13 cellular contexts compared by ENCODE assay signal in genomic region chr6:28541996-28542395, GRCh38. TPM values are rescaled to one million over a fixed set of nuclear protein-coding genes. Genes with fewer than 3 reads are reported as not detected.
DNase-seq lines count a peak whose midpoint lies in the region; ATAC-seq and TF ChIP-seq lines count a peak whose summit lies in the region.
"Had no signal": no experiment of that assay in that cellular context is flagged by ENCODE, and none has a peak within 500 bp of the region (broad histone marks: within the 10 kb centered on the region; RNA-seq: fewer than 3 reads in every experiment).

No MANE protein-coding gene starts in this region.

- DNase-seq in activated naive CD4-positive, alpha-beta T cell (lab: John Stamatoyannopoulos, UW) = no peak
- no peak for DNase-seq in type B pancreatic cell (ENCODE audit: extremely low spot score, unreplicated experiment)
- no peak for DNase-seq in DMS153 (lab: John Stamatoyannopoulos, UW)
- no peak for DNase-seq in stimulated activated CD4-positive, alpha-beta T cell treated with anti-CD3 and anti-CD28 coated beads, Interleukin-12 subunit alpha, Interleukin-12 subunit beta, amount 100 ng/mL, for 4 hours
- DNase-seq: AML-193 had no signal

- no peak for TF ChIP-seq CTCF in type B pancreatic cell (conservative IDR thresholded peaks at IDR 0.05)

- H3K9ac ChIP-seq in iPS-20b (ENCODE audit: low read depth, low read length) = peak overlapping the region; percentile 84; the same call in 1 of the 2 replicates

- no peaks in the 10 kb centered on the region for H3K4me1 ChIP-seq in iPS-20b (ENCODE audit: insufficient read depth, low read length)
- H3K4me1 ChIP-seq: SJCRH30 had no signal

- H3K27ac Mint-ChIP-seq in activated naive CD4-positive, alpha-beta T cell treated with anti-CD3 and anti-CD28 coated beads, Interleukin-2, amount 50 U/mL, for 24 hours = peak overlapping the region; percentile 82
- peak overlapping the region; percentile 88 for H3K27ac Mint-ChIP-seq in activated T-helper 17 cell treated with anti-CD3 and anti-CD28 coated beads, Interleukin-2, amount 50 U/mL, for 72 hours
- H3K27ac Mint-ChIP-seq in type B pancreatic cell = peak overlapping the region; percentile 93

- peaks cover 24% of the 10 kb centered on the region for H3K27me3 Mint-ChIP-seq in activated naive CD4-positive, alpha-beta T cell treated with anti-CD3 and anti-CD28 coated beads, Interleukin-2, amount 50 U/mL, for 24 hours
- peaks cover 19% of the 10 kb centered on the region for H3K27me3 Mint-ChIP-seq in activated T-helper 17 cell treated with anti-CD3 and anti-CD28 coated beads, Interleukin-2, amount 50 U/mL, for 72 hours
- H3K27me3 Mint-ChIP-seq in type B pancreatic cell = peaks cover 15% of the 10 kb centered on the region

- peak overlapping the region; percentile 83 for H3K4me3 Mint-ChIP-seq in activated naive CD4-positive, alpha-beta T cell treated with anti-CD3 and anti-CD28 coated beads, Interleukin-2, amount 50 U/mL, for 24 hours
- peak overlapping the region; percentile 82 for H3K4me3 Mint-ChIP-seq in activated T-helper 17 cell treated with anti-CD3 and anti-CD28 coated beads, Interleukin-2, amount 50 U/mL, for 72 hours
- peak overlapping the region; percentile 90 for H3K4me3 Mint-ChIP-seq in type B pancreatic cell

- no peaks in the 10 kb centered on the region for H3K36me3 ChIP-seq in iPS-20b (ENCODE audit: insufficient read depth, low read depth, low read length)
- H3K36me3 ChIP-seq: SJCRH30 had no signal

- H3K27ac ChIP-seq in iPS-20b (ENCODE audit: low read length) = peak overlapping the region; percentile 72
- H3K27ac ChIP-seq: SJCRH30 had no signal

- H3K9me3 Mint-ChIP-seq in activated naive CD4-positive, alpha-beta T cell treated with anti-CD3 and anti-CD28 coated beads, Interleukin-2, amount 50 U/mL, for 24 hours = peaks cover 11% of the 10 kb centered on the region
- H3K9me3 Mint-ChIP-seq in activated T-helper 17 cell treated with anti-CD3 and anti-CD28 coated beads, Interleukin-2, amount 50 U/mL, for 72 hours = no peaks in the 10 kb centered on the region
- H3K9me3 Mint-ChIP-seq in type B pancreatic cell = no peaks in the 10 kb centered on the region

- peaks cover 5% of the 10 kb centered on the region for H3K36me3 Mint-ChIP-seq in activated naive CD4-positive, alpha-beta T cell treated with anti-CD3 and anti-CD28 coated beads, Interleukin-2, amount 50 U/mL, for 24 hours
- peaks cover 10% of the 10 kb centered on the region for H3K36me3 Mint-ChIP-seq in activated T-helper 17 cell treated with anti-CD3 and anti-CD28 coated beads, Interleukin-2, amount 50 U/mL, for 72 hours (ENCODE audit: low read depth)
- H3K36me3 Mint-ChIP-seq in type B pancreatic cell = no peaks in the 10 kb centered on the region

- H3K4me3 ChIP-seq in iPS-20b (ENCODE audit: low read length) = peak overlapping the region; percentile 75
- H3K4me3 ChIP-seq: body of pancreas, SJCRH30 had no signal

- H3K4me1 Mint-ChIP-seq in activated naive CD4-positive, alpha-beta T cell treated with anti-CD3 and anti-CD28 coated beads, Interleukin-2, amount 50 U/mL, for 24 hours = peaks cover 35% of the 10 kb centered on the region
- H3K4me1 Mint-ChIP-seq in activated T-helper 17 cell treated with anti-CD3 and anti-CD28 coated beads, Interleukin-2, amount 50 U/mL, for 72 hours = no peaks in the 10 kb centered on the region
- H3K4me1 Mint-ChIP-seq in type B pancreatic cell (ENCODE audit: unreplicated experiment) = peaks cover 35% of the 10 kb centered on the region

- ATAC-seq in activated T-helper 17 cell treated with anti-CD3 and anti-CD28 coated beads, Interleukin-2, amount 50 U/mL, for 72 hours (replicated peaks) = no peak
- ATAC-seq in GM19324 (IDR thresholded peaks at IDR 0.05; ENCODE audit: low FRiP score, unreplicated experiment) = no peak

- no peaks in the 10 kb centered on the region; the same call in 1 of the 2 replicates for H3K27me3 ChIP-seq in iPS-20b (ENCODE audit: insufficient read depth, low read length)
- H3K27me3 ChIP-seq: SJCRH30 had no signal

- H3K9me3 ChIP-seq in iPS-20b (ENCODE audit: insufficient read depth, low read depth, low read length) = no peaks in the 10 kb centered on the region
- H3K9me3 ChIP-seq: body of pancreas, SJCRH30 had no signal

RNA-seq across cellular contexts. Expression of gene GPX5, which starts 16.3 kb away (rescaled TPM):
- total RNA-seq in activated T-helper 17 cell treated with anti-CD3 and anti-CD28 coated beads, Interleukin-2, amount 50 U/mL, for 72 hours = not detected
- not detected in 2 replicates for total RNA-seq in type B pancreatic cell (ENCODE audit: low replicate concordance)
- total RNA-seq: body of pancreas, fibroblast of lung, lung microvascular endothelial cell, SJCRH30 had no signal

RNA-seq across cellular contexts. Expression of gene GPX6, which starts 26.4 kb away (rescaled TPM):
- not detected for total RNA-seq in activated T-helper 17 cell treated with anti-CD3 and anti-CD28 coated beads, Interleukin-2, amount 50 U/mL, for 72 hours
- total RNA-seq in type B pancreatic cell (ENCODE audit: low replicate concordance) = not detected in 2 replicates
- total RNA-seq: body of pancreas, fibroblast of lung, lung microvascular endothelial cell, SJCRH30 had no signal
